Comparison of ENCODE assay signal across 26 cellular contexts in the genomic region with DNA sequence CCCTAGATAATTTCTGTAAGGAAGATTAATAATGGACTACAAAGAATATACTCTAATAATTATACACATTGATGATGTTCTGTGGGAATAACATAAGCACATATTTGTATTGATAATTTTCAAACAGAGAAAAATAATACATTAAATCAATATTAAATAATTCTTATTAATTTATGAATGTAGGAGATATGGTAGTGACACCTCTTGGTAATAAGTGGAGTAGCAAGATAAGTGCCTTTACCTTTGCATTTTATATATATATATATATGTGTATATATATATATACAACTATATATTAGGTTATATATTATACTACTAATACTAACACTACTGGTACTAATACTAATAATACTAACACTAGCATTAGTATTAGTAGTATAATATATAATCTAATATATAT.
DNase-seq lines count a peak whose midpoint lies in the region; ATAC-seq, FAIRE-seq and TF ChIP-seq lines count a peak whose summit lies in the region.
"Had no signal": no experiment of that assay in that cellular context is flagged by ENCODE, and none has a peak within 500 bp of the region (broad histone marks: within the 10 kb centered on the region; RNA-seq: fewer than 3 reads in every experiment).

No MANE protein-coding gene starts in this region.

- no peak for TF ChIP-seq POLR2A in stomach (IDR thresholded peaks at IDR 0.05)

- FAIRE-seq in D721Med (lab: Jason Lieb, UNC), result no peak
- FAIRE-seq: urothelium cell line had no signal

- no peak for ATAC-seq in activated CD8-positive, alpha-beta T cell treated with anti-CD3 and anti-CD28 coated beads for 36 hours
- ATAC-seq: body of pancreas; CD8-positive, alpha-beta T cell; left lobe of liver; T-helper 17 cell had no signal

- TF ChIP-seq CTCF in D721Med (IDR thresholded peaks at IDR 0.05; ENCODE audit: insufficient read depth, missing control alignments) (peak; percentile 5), LNCaP clone FGC (IDR thresholded peaks at IDR 0.05; ENCODE audit: control insufficient read depth, extremely low read depth, insufficient read depth) (peak; percentile 28; the same call in 1 of the 2 replicates), choroid plexus epithelial cell (conservative IDR thresholded peaks at IDR 0.05; ENCODE audit: low read depth, low read length) (peak; percentile 46), osteocyte (IDR thresholded peaks at IDR 0.05) (peak; percentile 55), stomach (IDR thresholded peaks at IDR 0.05) (no peak)
- TF ChIP-seq CTCF in activated CD8-positive, alpha-beta T cell treated with anti-CD3 and anti-CD28 coated beads for 36 hours (IDR thresholded peaks at IDR 0.05), result no peak

- no peaks in the 10 kb centered on the region for H3K9me3 Mint-ChIP-seq in osteocyte (ENCODE audit: unreplicated experiment)
- no peaks in the 10 kb centered on the region for H3K9me3 Mint-ChIP-seq in activated CD8-positive, alpha-beta T cell treated with anti-CD3 and anti-CD28 coated beads for 36 hours
- H3K9me3 Mint-ChIP-seq in activated CD4-positive, alpha-beta T cell treated with anti-CD3 and anti-CD28 coated beads, Interleukin-2, amount 10 ng/mL, durations not matched to agents 24 days and 14 days, result peaks cover 8% of the 10 kb centered on the region
- H3K9me3 Mint-ChIP-seq: CD8-positive, alpha-beta T cell had no signal

- CTCF ChIA-PET in activated CD8-positive, alpha-beta T cell treated with anti-CD3 and anti-CD28 coated beads for 36 hours (lab: Charles Lee), result no interaction called here

- no peak overlapping the region for H3K4me3 ChIP-seq in LNCaP clone FGC (ENCODE audit: low read depth, low read length)
- H3K4me3 ChIP-seq in choroid plexus epithelial cell (ENCODE audit: low read depth, low read length), result no peak overlapping the region
- H3K4me3 ChIP-seq in stomach, result no peak overlapping the region
- no peak overlapping the region for H3K4me3 ChIP-seq in H7 (ENCODE audit: insufficient read depth, low read depth, low read length)
- H3K4me3 ChIP-seq: body of pancreas, esophagus muscularis mucosa, SJCRH30 had no signal

- POLR2A ChIA-PET in activated CD8-positive, alpha-beta T cell treated with anti-CD3 and anti-CD28 coated beads for 36 hours (lab: Charles Lee), result no interaction called here

- H3K4me1 Mint-ChIP-seq in osteocyte (ENCODE audit: unreplicated experiment), result no peaks in the 10 kb centered on the region
- H3K4me1 Mint-ChIP-seq in activated CD8-positive, alpha-beta T cell treated with anti-CD3 and anti-CD28 coated beads for 36 hours (ENCODE audit: low read depth), result no peaks in the 10 kb centered on the region
- H3K4me1 Mint-ChIP-seq in activated CD4-positive, alpha-beta T cell treated with anti-CD3 and anti-CD28 coated beads, Interleukin-2, amount 10 ng/mL, durations not matched to agents 24 days and 14 days, result no peaks in the 10 kb centered on the region
- H3K4me1 Mint-ChIP-seq: naive B cell, T-helper 17 cell had no signal

- H3K4me1 ChIP-seq in stomach, result no peaks in the 10 kb centered on the region
- H3K4me1 ChIP-seq: body of pancreas, esophagus muscularis mucosa, SJCRH30 had no signal

- no peaks in the 10 kb centered on the region for H3K27me3 ChIP-seq in stomach
- no peaks in the 10 kb centered on the region for H3K27me3 ChIP-seq in H7 (ENCODE audit: control insufficient read depth, insufficient read depth, low read length)
- H3K27me3 ChIP-seq: body of pancreas, esophagus muscularis mucosa, SJCRH30 had no signal

- H3K9me3 ChIP-seq in stomach, result no peaks in the 10 kb centered on the region
- H3K9me3 ChIP-seq: body of pancreas, esophagus muscularis mucosa, SJCRH30 had no signal

- H3K36me3 ChIP-seq in stomach (no peaks in the 10 kb centered on the region), H7 (replicated peaks; ENCODE audit: control insufficient read depth, insufficient read depth, low read length) (no peaks in the 10 kb centered on the region)
- H3K36me3 ChIP-seq: esophagus muscularis mucosa, SJCRH30 had no signal

- intact Hi-C loops in activated CD8-positive, alpha-beta T cell treated with anti-CD3 and anti-CD28 coated beads for 36 hours (cut with micrococcal nuclease), result no loop called here
- intact Hi-C loops in stomach (cut with DNase I; ENCODE audit: low total_unique reads), result no loop called here
- intact Hi-C loops in activated CD4-positive, alpha-beta T cell treated with anti-CD3 and anti-CD28 coated beads, Interleukin-2, amount 10 ng/mL, durations not matched to agents 24 days and 14 days (cut with micrococcal nuclease), result no loop called here

- no peaks in the 10 kb centered on the region for H3K36me3 Mint-ChIP-seq in osteocyte (ENCODE audit: unreplicated experiment)
- no peaks in the 10 kb centered on the region for H3K36me3 Mint-ChIP-seq in activated CD8-positive, alpha-beta T cell treated with anti-CD3 and anti-CD28 coated beads for 36 hours (ENCODE audit: low read depth)
- H3K36me3 Mint-ChIP-seq in activated CD4-positive, alpha-beta T cell treated with anti-CD3 and anti-CD28 coated beads, Interleukin-2, amount 10 ng/mL, durations not matched to agents 24 days and 14 days (ENCODE audit: low read depth), result no peaks in the 10 kb centered on the region
- H3K36me3 Mint-ChIP-seq: CD8-positive, alpha-beta T cell; naive B cell had no signal

- no peak overlapping the region for H3K4me3 Mint-ChIP-seq in osteocyte (ENCODE audit: unreplicated experiment)
- no peak overlapping the region for H3K4me3 Mint-ChIP-seq in activated CD8-positive, alpha-beta T cell treated with anti-CD3 and anti-CD28 coated beads for 36 hours
- H3K4me3 Mint-ChIP-seq in activated CD4-positive, alpha-beta T cell treated with anti-CD3 and anti-CD28 coated beads, Interleukin-2, amount 10 ng/mL, durations not matched to agents 24 days and 14 days, result no peak overlapping the region
- H3K4me3 Mint-ChIP-seq: CD8-positive, alpha-beta T cell; naive B cell; T-helper 17 cell had no signal

- DNase-seq in D721Med (ENCODE audit: insufficient read length, low spot score), result no peak
- DNase-seq in LNCaP clone FGC (ENCODE audit: low read depth), result no peak
- DNase-seq in choroid plexus epithelial cell (ENCODE audit: low read depth), result peak; percentile 30
- no peak for DNase-seq in osteocyte (ENCODE audit: extremely low spot score, unreplicated experiment)
- DNase-seq in activated CD8-positive, alpha-beta T cell treated with anti-CD3 and anti-CD28 coated beads for 36 hours, result no peak
- no peak for DNase-seq in stomach
- DNase-seq in activated CD4-positive, alpha-beta T cell treated with anti-CD3 and anti-CD28 coated beads, Interleukin-2, amount 10 ng/mL, durations not matched to agents 24 days and 14 days, result no peak
- no peak for DNase-seq in H7
- DNase-seq: activated CD4-positive, alpha-beta T cell treated with anti-CD3 and anti-CD28 coated beads, Interleukin-2, amount 50 U/mL, for 4 hours; activated CD8-positive, alpha-beta memory T cell treated with anti-CD3 and anti-CD28 coated beads, Interleukin-2, amount 50 U/mL, for 48 hours; body of pancreas; CD8-positive, alpha-beta T cell; DMS79; effector memory CD4-positive, alpha-beta T cell; naive B cell; NCI-H1048; NCI-H2029; NCI-H226; NCI-H82; SJCRH30; T-helper 17 cell had no signal

- no peaks in the 10 kb centered on the region for H3K27me3 Mint-ChIP-seq in osteocyte (ENCODE audit: unreplicated experiment)
- H3K27me3 Mint-ChIP-seq in activated CD8-positive, alpha-beta T cell treated with anti-CD3 and anti-CD28 coated beads for 36 hours, result no peaks in the 10 kb centered on the region
- no peaks in the 10 kb centered on the region for H3K27me3 Mint-ChIP-seq in activated CD4-positive, alpha-beta T cell treated with anti-CD3 and anti-CD28 coated beads, Interleukin-2, amount 10 ng/mL, durations not matched to agents 24 days and 14 days
- H3K27me3 Mint-ChIP-seq: naive B cell, T-helper 17 cell had no signal

- TF ChIP-seq EP300 in stomach (IDR thresholded peaks at IDR 0.05), result no peak

- no peak overlapping the region for H3K27ac Mint-ChIP-seq in osteocyte (ENCODE audit: unreplicated experiment)
- no peak overlapping the region for H3K27ac Mint-ChIP-seq in activated CD8-positive, alpha-beta T cell treated with anti-CD3 and anti-CD28 coated beads for 36 hours
- no peak overlapping the region for H3K27ac Mint-ChIP-seq in activated CD4-positive, alpha-beta T cell treated with anti-CD3 and anti-CD28 coated beads, Interleukin-2, amount 10 ng/mL, durations not matched to agents 24 days and 14 days
- H3K27ac Mint-ChIP-seq: activated T-helper 2 cell treated with anti-CD3 and anti-CD28 coated beads, Interferon-gamma antibody, Interleukin-2, Interleukin-4, amounts not matched to agents 10 μg/mL and 5 μg/mL and 100 μg/mL, durations not matched to agents 14 hours and 24 hours and 36 hours; CD8-positive, alpha-beta T cell; naive B cell; T-helper 17 cell had no signal

- no peak overlapping the region for H3K27ac ChIP-seq in stomach
- H3K27ac ChIP-seq: body of pancreas, esophagus muscularis mucosa, KMS-11, SJCRH30 had no signal

Comparison
In these comparisons a context has a peak if more than half of its experiments do, and no peak if none do; other contexts are left out.
1. CTCF ChIP-seq: peak in D721Med (single experiment), LNCaP clone FGC (single experiment), choroid plexus epithelial cell (single experiment) and osteocyte (single experiment); none in activated CD8-positive, alpha-beta T cell treated with anti-CD3 and anti-CD28 coated beads for 36 hours (single experiment) and stomach (0 of 7).